ENCODE assay signal across 23 cellular contexts in genomic region chr9:123948290-123948689, GRCh38.
"Had no signal": no experiment of that assay in that cellular context is flagged by ENCODE, and none has a peak within 500 bp of the region (broad histone marks: within the 10 kb centered on the region; RNA-seq: fewer than 3 reads in every experiment).

No MANE protein-coding gene starts in this region.

- H3K36me3 ChIP-seq: MG63 had no signal

- H3K4me3 ChIP-seq: K562, MG63 had no signal

- H3K9me3 ChIP-seq: MG63, SK-N-SH had no signal

- H3K9ac ChIP-seq: KMS-11, SK-N-SH had no signal

- H3K27ac ChIP-seq: HL-60, KMS-11 had no signal

- FAIRE-seq: HTR-8/SVneo, K562, RCC 7860 had no signal

- H3K27me3 ChIP-seq: MG63 had no signal

- H3K9me2 ChIP-seq: SK-N-SH had no signal

- H3K4me2 ChIP-seq: KMS-11, SK-N-SH had no signal

- DNase-seq: MG63, NCI-H1092, NCI-H1105 treated with DMSO at 0.1 percent for 48 hours, NCI-H1417 treated with DMSO at 0.1 percent for 48 hours, NCI-H146, NCI-H1694 treated with DMSO at 0.1 percent for 48 hours, NCI-H1930, NCI-H2081, NCI-H2107, NCI-H2227 treated with DMSO at 0.1 percent for 48 hours, NCI-H524, NCI-H526 treated with DMSO at 0.1 percent for 48 hours, NCI-H774, RPMI8226, SHP77, SK-N-SH, SW 1271, T-helper 1 cell had no signal
